ENCODE assay signal across 1 cellular context in the genomic region with DNA sequence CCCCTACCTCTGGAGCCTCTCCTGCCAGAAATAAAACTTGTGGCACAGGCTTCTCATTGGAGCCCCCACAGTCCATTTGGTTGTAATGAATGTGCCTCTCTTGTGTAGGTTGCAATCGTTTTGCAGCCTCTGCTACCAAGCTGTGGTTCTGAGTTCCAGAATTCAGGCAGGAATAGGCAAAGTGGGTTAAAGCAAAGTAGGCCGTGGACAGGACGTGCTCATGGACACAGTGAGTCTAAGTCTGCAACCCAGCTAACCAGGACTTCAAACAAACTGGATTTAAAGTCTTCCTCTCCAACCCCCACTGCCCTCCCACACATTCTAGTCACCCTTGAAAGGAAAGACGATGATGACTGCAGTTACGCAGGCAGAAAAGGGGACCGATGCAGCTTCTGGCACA.
TF ChIP-seq lines count a peak whose summit lies in the region.

No MANE protein-coding gene starts in this region.

TF ChIP-seq in K562, 482 proteins besides CTCF, POLR2A, EP300 and RAD21 (continued from another document):
- TF ChIP-seq, protein P1, sequence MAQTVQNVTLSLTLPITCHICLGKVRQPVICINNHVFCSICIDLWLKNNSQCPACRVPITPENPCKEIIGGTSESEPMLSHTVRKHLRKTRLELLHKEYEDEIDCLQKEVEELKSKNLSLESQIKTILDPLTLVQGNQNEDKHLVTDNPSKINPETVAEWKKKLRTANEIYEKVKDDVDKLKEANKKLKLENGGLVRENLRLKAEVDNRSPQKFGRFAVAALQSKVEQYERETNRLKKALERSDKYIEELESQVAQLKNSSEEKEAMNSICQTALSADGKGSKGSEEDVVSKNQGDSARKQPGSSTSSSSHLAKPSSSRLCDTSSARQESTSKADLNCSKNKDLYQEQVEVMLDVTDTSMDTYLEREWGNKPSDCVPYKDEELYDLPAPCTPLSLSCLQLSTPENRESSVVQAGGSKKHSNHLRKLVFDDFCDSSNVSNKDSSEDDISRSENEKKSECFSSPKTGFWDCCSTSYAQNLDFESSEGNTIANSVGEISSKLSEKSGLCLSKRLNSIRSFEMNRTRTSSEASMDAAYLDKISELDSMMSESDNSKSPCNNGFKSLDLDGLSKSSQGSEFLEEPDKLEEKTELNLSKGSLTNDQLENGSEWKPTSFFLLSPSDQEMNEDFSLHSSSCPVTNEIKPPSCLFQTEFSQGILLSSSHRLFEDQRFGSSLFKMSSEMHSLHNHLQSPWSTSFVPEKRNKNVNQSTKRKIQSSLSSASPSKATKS (CRISPR knock-in tag; IDR thresholded peaks at IDR 0.05), result no peak
- TF ChIP-seq TRIM28 (IDR thresholded peaks at IDR 0.05), result no peak
